In genomic region chr22:36744413-36744765, GRCh38 we compare ENCODE assay signal across 31 cellular contexts. TPM values are rescaled to one million over a fixed set of nuclear protein-coding genes. Genes with fewer than 3 reads are reported as not detected.
"Had no signal": no experiment of that assay in that cellular context is flagged by ENCODE, and none has a peak within 500 bp of the region (broad histone marks: within the 10 kb centered on the region; RNA-seq: fewer than 3 reads in every experiment).

No MANE protein-coding gene starts in this region.

- H3K79me2 ChIP-seq: parathyroid adenoma had no signal

- H3K27ac ChIP-seq: left lung, lower lobe of right lung, neural progenitor cell, parathyroid adenoma, psoas muscle, right lobe of liver, spleen, tibial nerve, uterus had no signal

- ATAC-seq: left colon; left lung; natural killer cell; psoas muscle; stimulated activated naive CD8-positive, alpha-beta T cell treated with anti-CD3 and anti-CD28 coated beads, Interleukin-15, amount 100 ng/mL, for 72 hours had no signal

- H3K4me2 ChIP-seq: neural progenitor cell had no signal

- H3K27me3 ChIP-seq: neural progenitor cell, right lobe of liver, uterus had no signal

- H3K9ac ChIP-seq: neural progenitor cell, parathyroid adenoma had no signal

- H3K9me3 ChIP-seq: lower lobe of right lung, psoas muscle, right lobe of liver, uterus had no signal

- H3K36me3 ChIP-seq: left lung, lower lobe of right lung, neural progenitor cell, right lobe of liver, spleen, tibial nerve, uterus had no signal

- H3K4me3 Mint-ChIP-seq: immature natural killer cell; mesothelial cell of epicardium; naive B cell; natural killer cell; nephron progenitor cell; neural progenitor cell; stimulated activated memory B cell treated with anti-CD40 and anti-IgM and Interleukin-4, amounts not matched to agents 10 μg/mL and 1 μg/mL and 100 μg/mL, for 72 hours; stimulated activated naive CD8-positive, alpha-beta T cell treated with anti-CD3 and anti-CD28 coated beads, Interleukin-15, amount 100 ng/mL, for 72 hours; type B pancreatic cell had no signal

- H3K4me1 Mint-ChIP-seq: immature natural killer cell; mesothelial cell of epicardium; naive B cell; natural killer cell; stimulated activated memory B cell treated with anti-CD40 and anti-IgM and Interleukin-4, amounts not matched to agents 10 μg/mL and 1 μg/mL and 100 μg/mL, for 72 hours; stimulated activated naive CD8-positive, alpha-beta T cell treated with anti-CD3 and anti-CD28 coated beads, Interleukin-15, amount 100 ng/mL, for 72 hours had no signal

- DNase-seq: immature natural killer cell; left colon; lower lobe of right lung; mammary epithelial cell; mesendoderm; naive B cell; natural killer cell; nephron progenitor cell; psoas muscle; right lobe of liver; small intestine; spleen; stimulated activated CD4-positive, alpha-beta T cell treated with anti-CD3 and anti-CD28 coated beads, Interleukin-1b, Interleukin-23, amount 100 ng/mL, for 48 hours; stimulated activated CD4-positive, alpha-beta T cell treated with anti-CD3 and anti-CD28 coated beads, Interleukin-2, amount 100 ng/mL, for 48 hours; stimulated activated CD4-positive, alpha-beta T cell treated with anti-CD3 and anti-CD28 coated beads, Interleukin-4, amount 100 ng/mL, for 4 hours; stimulated activated CD8-positive, alpha-beta memory T cell treated with anti-CD3 and anti-CD28 coated beads, Interleukin-4, amount 100 ng/mL, for 48 hours; stimulated activated naive CD4-positive, alpha-beta T cell treated with Interleukin-2 at 50 U/mL for 16 hours; stimulated activated naive CD8-positive, alpha-beta T cell treated with anti-CD3 and anti-CD28 coated beads, Interleukin-15, amount 100 ng/mL, for 72 hours; uterus had no signal

- H3K4me3 ChIP-seq: left lung, lower lobe of right lung, neural progenitor cell, psoas muscle, right lobe of liver, spleen, tibial nerve, uterus had no signal

- H3K27ac Mint-ChIP-seq: immature natural killer cell; mesothelial cell of epicardium; naive B cell; natural killer cell; nephron progenitor cell; neural progenitor cell; stimulated activated memory B cell treated with anti-CD40 and anti-IgM and Interleukin-4, amounts not matched to agents 10 μg/mL and 1 μg/mL and 100 μg/mL, for 72 hours; type B pancreatic cell had no signal

- H3K4me1 ChIP-seq: left lung, lower lobe of right lung, neural progenitor cell, parathyroid adenoma, psoas muscle, right lobe of liver, spleen, tibial nerve, uterus had no signal

- H3K9me3 Mint-ChIP-seq: immature natural killer cell; mesothelial cell of epicardium; natural killer cell; stimulated activated memory B cell treated with anti-CD40 and anti-IgM and Interleukin-4, amounts not matched to agents 10 μg/mL and 1 μg/mL and 100 μg/mL, for 72 hours; stimulated activated naive CD8-positive, alpha-beta T cell treated with anti-CD3 and anti-CD28 coated beads, Interleukin-15, amount 100 ng/mL, for 72 hours; type B pancreatic cell had no signal

- H2AFZ ChIP-seq: neural progenitor cell, parathyroid adenoma had no signal

- H3K36me3 Mint-ChIP-seq: immature natural killer cell; mesothelial cell of epicardium; naive B cell; natural killer cell; neural progenitor cell; stimulated activated memory B cell treated with anti-CD40 and anti-IgM and Interleukin-4, amounts not matched to agents 10 μg/mL and 1 μg/mL and 100 μg/mL, for 72 hours; type B pancreatic cell had no signal

RNA-seq across cellular contexts. Expression of gene CACNG2, which starts 40.8 kb away (rescaled TPM):
- total RNA-seq: kidney, left colon, left lung, lower lobe of right lung, mammary epithelial cell, mesothelial cell of epicardium, mononuclear cell, natural killer cell, posterior vena cava, psoas muscle, right lobe of liver, spleen, tibial nerve, ureter, uterus had no signal
- polyA plus RNA-seq: immature natural killer cell, liver, mammary epithelial cell, psoas muscle, spleen had no signal
